Comparison of ENCODE assay signal across 33 cellular contexts in the genomic region with DNA sequence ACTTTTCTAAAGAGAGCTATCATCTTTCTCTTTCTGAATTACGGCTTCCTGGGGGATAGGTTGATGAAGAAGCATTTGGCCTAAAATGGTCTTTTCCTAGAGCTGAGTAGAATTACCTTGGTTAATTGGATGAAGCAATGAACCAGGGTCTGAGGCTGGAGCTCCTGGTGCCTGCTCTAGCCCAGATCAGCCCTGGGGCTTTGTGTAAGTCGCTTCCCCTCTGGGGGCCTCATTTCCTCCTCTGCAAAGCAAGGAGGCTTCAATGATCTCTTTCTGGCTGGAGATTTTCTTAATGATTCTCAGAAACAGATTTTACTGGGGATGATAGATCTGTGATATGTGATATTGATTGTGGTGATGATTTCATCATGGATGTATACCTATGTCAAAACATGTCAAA. TPM values are rescaled to one million over a fixed set of nuclear protein-coding genes. Genes with fewer than 3 reads are reported as not detected.
DNase-seq lines count a peak whose midpoint lies in the region; ATAC-seq and TF ChIP-seq lines count a peak whose summit lies in the region.
"Had no signal": no experiment of that assay in that cellular context is flagged by ENCODE, and none has a peak within 500 bp of the region (broad histone marks: within the 10 kb centered on the region; RNA-seq: fewer than 3 reads in every experiment).

No MANE protein-coding gene starts in this region.

- H3K4me1 ChIP-seq in A673 (ENCODE audit: insufficient read depth, low read length, poor library complexity, severe bottlenecking) (no peaks in the 10 kb centered on the region), psoas muscle (no peaks in the 10 kb centered on the region)
- H3K4me1 ChIP-seq: gastrocnemius medialis, right atrium auricular region, suprapubic skin had no signal

- DNase-seq in A673 (ENCODE audit: low spot score) (peak; percentile 28), KBM-7 (peak; percentile 52), NOMO-1 treated with DMSO at 0.1 percent for 48 hours (lab: John Stamatoyannopoulos, UW; ENCODE audit: unreplicated experiment) (peak; percentile 32), psoas muscle (no peak), posterior cingulate gyrus (no peak), caudate nucleus (lab: John Stamatoyannopoulos, UW) (no peak), RWPE1 (ENCODE audit: low spot score) (no peak)
- DNase-seq: activated CD4-positive, alpha-beta T cell treated with anti-CD3 and anti-CD28 coated beads for 4 hours; activated CD8-positive, alpha-beta memory T cell treated with anti-CD3 and anti-CD28 coated beads for 24 hours; activated gamma-delta T cell; activated naive CD8-positive, alpha-beta T cell treated with anti-CD3 and anti-CD28 coated beads for 36 hours; activated T-cell treated with anti-CD3 and anti-CD28 coated beads, Interleukin-2, amount 50 U/mL, for 1 hour; gastrocnemius medialis; naive thymus-derived CD4-positive, alpha-beta T cell; NCI-H1694; NCI-H510A; NK-92 treated with Interleukin-12 subunit alpha and Interleukin-12 subunit beta, amount 100 ng/mL, for 24 hours; pancreas; SHP77; small intestine; stimulated activated naive CD4-positive, alpha-beta T cell; T-helper 2 cell had no signal

- H3K9me3 ChIP-seq in A673 (ENCODE audit: low read depth, low read length, poor library complexity, severe bottlenecking) (peaks cover 12% of the 10 kb centered on the region), psoas muscle (peaks cover 15% of the 10 kb centered on the region)
- H3K9me3 ChIP-seq: HAP-1, pancreas had no signal

- POLR2A ChIA-PET in A673 (lab: Charles Lee; ENCODE audit: low non-redundant PET), result no interaction called here
- POLR2A ChIA-PET in RWPE1 (lab: Yijun Ruan, JAX; ENCODE audit: low non-redundant PET), result no interaction called here

- CTCF ChIA-PET in A673 (lab: Charles Lee), result interaction anchor here (0.6 kb wide), 1 partner anchor 14 kb away, joined by 4 read pairs; no protein-coding TSS in a partner anchor
- CTCF ChIA-PET in RWPE1 (lab: Yijun Ruan, JAX), result interaction anchor here (0.5 kb wide), 1 partner anchor 569 kb away, joined by 5 read pairs; no protein-coding TSS in a partner anchor

- peaks cover 44% of the 10 kb centered on the region for H3K4me1 Mint-ChIP-seq in nephron

- BruUV-seq in A673 (replicated peaks; lab: Mats Ljungman, UMichigan), result no TSS peak

- H3K4me3 ChIP-seq in A673 (ENCODE audit: low read depth, low read length, poor library complexity, severe bottlenecking) (no peak overlapping the region), psoas muscle (no peak overlapping the region)
- H3K4me3 ChIP-seq: gastrocnemius medialis, HAP-1, pancreas, right atrium auricular region, suprapubic skin had no signal

- H3K9me3 Mint-ChIP-seq in nephron, result peaks cover 18% of the 10 kb centered on the region

- H3K36me3 ChIP-seq in A673 (ENCODE audit: insufficient read depth, low read length, poor library complexity, severe bottlenecking) (no peaks in the 10 kb centered on the region), psoas muscle (ENCODE audit: insufficient read depth in 1 of 2, low read depth in 1 of 2) (no peaks in the 10 kb centered on the region)
- H3K36me3 ChIP-seq: gastrocnemius medialis, HAP-1, pancreas, right atrium auricular region, suprapubic skin had no signal

- TF ChIP-seq CTCF in A673 (conservative IDR thresholded peaks at IDR 0.05; ENCODE audit: low read depth, low read length), result no peak
- no peak for TF ChIP-seq CTCF in nephron (IDR thresholded peaks at IDR 0.05; ENCODE audit: unreplicated experiment in 3 of 3)
- no peak for TF ChIP-seq CTCF in psoas muscle (IDR thresholded peaks at IDR 0.05)
- no peak for TF ChIP-seq CTCF in RWPE1 (conservative IDR thresholded peaks at IDR 0.05; ENCODE audit: low read depth)

- 61 to 83% (median 83%) methylated on average over 2 of the region's 2 CpGs for WGBS in psoas muscle, 3 donors

- peaks cover under 1% of the 10 kb centered on the region for H3K36me3 Mint-ChIP-seq in nephron (ENCODE audit: low read depth)

- H3K27ac ChIP-seq in A673 (ENCODE audit: low read depth, low read length, poor library complexity, severe bottlenecking), result no peak overlapping the region
- no peak overlapping the region for H3K27ac ChIP-seq in psoas muscle
- no peak overlapping the region for H3K27ac ChIP-seq in caudate nucleus (ENCODE audit: low read depth, low read length)
- H3K27ac ChIP-seq in RWPE1, result no peak overlapping the region
- H3K27ac ChIP-seq: gastrocnemius medialis, HL-60, KMS-11, right atrium auricular region, suprapubic skin had no signal

- ATAC-seq in psoas muscle, result no peak
- ATAC-seq: gastrocnemius medialis; naive thymus-derived CD4-positive, alpha-beta T cell; pancreas had no signal

- peak overlapping the region; percentile 71 to 94 (median 78) for H3K27ac Mint-ChIP-seq in nephron
- H3K27ac Mint-ChIP-seq: activated naive CD8-positive, alpha-beta T cell treated with anti-CD3 and anti-CD28 coated beads for 36 hours; naive thymus-derived CD4-positive, alpha-beta T cell had no signal

- H3K27me3 Mint-ChIP-seq in nephron (ENCODE audit: low read depth), result no peaks in the 10 kb centered on the region
- H3K27me3 Mint-ChIP-seq: activated naive CD8-positive, alpha-beta T cell treated with anti-CD3 and anti-CD28 coated beads for 36 hours had no signal

- no peak overlapping the region for H3K4me3 Mint-ChIP-seq in nephron
- H3K4me3 Mint-ChIP-seq: activated naive CD8-positive, alpha-beta T cell treated with anti-CD3 and anti-CD28 coated beads for 36 hours; naive thymus-derived CD4-positive, alpha-beta T cell had no signal

- intact Hi-C loops in A673 (cut with micrococcal nuclease; ENCODE audit: unreplicated experiment) (no loop called here), psoas muscle (cut with DNase I) (no loop called here), posterior cingulate gyrus (cut with DNase I) (no loop called here)

- H3K27me3 ChIP-seq in A673 (replicated peaks; ENCODE audit: insufficient read depth, low read depth, low read length, poor library complexity) (no peaks in the 10 kb centered on the region), psoas muscle (ENCODE audit: insufficient read depth in 3 of 3, low read length in 2 of 3) (peaks cover 0 to 6% (median 2%) of the 10 kb centered on the region in 3 donors)
- H3K27me3 ChIP-seq: pancreas, right atrium auricular region, suprapubic skin had no signal

- in situ Hi-C loops in KBM-7 (cut with MboI; ENCODE audit: low pct_unique_long_range_greater_than_20kb, low sequenced_read_pairs), result no loop called here

RNA-seq across cellular contexts. Expression of gene CPA2, which starts 3.5 kb away (rescaled TPM):
- total RNA-seq in A673 (2021) (0.26 and 0.43 TPM in 2 replicates), psoas muscle (under 1 TPM in 1 of 4 donors, not detected in 3; 0.32 TPM)
- polyA plus RNA-seq in psoas muscle, result under 1 TPM in 2 of 3 donors, not detected in 1; 0.23 to 0.30 TPM
- total RNA-seq: bronchial epithelial cell; fibroblast of lung; gastrocnemius medialis; kidney epithelial cell; naive thymus-derived CD4-positive, alpha-beta T cell; right atrium auricular region; suprapubic skin; ureter had no signal
- polyA plus RNA-seq: naive thymus-derived CD4-positive, alpha-beta T cell had no signal

RNA-seq across cellular contexts. Expression of gene CPA4, which starts 29.8 kb away (rescaled TPM):
- total RNA-seq in A673 (2021), result 0.35 TPM in 1 of 2 replicates, not detected in the other
- 1 to 10 TPM in 2 of 4 donors, under 1 TPM in 2; 0.11 to 2.5 (median 1.0) TPM for total RNA-seq in psoas muscle
- under 1 TPM; 0.09 to 0.68 (median 0.20) TPM for polyA plus RNA-seq in psoas muscle
- total RNA-seq: activated naive CD8-positive, alpha-beta T cell treated with anti-CD3 and anti-CD28 coated beads for 36 hours; gastrocnemius medialis; naive thymus-derived CD4-positive, alpha-beta T cell; ureter had no signal
- polyA plus RNA-seq: naive thymus-derived CD4-positive, alpha-beta T cell had no signal

RNA-seq across cellular contexts. Expression of gene SSMEM1, which starts 55.5 kb away (rescaled TPM):
- total RNA-seq in A673 (2021), result not detected in 2 replicates
- total RNA-seq in psoas muscle, result not detected
- polyA plus RNA-seq in psoas muscle, result not detected
- total RNA-seq: activated naive CD8-positive, alpha-beta T cell treated with anti-CD3 and anti-CD28 coated beads for 36 hours; bronchial epithelial cell; fibroblast of lung; gastrocnemius medialis; kidney epithelial cell; lower leg skin; naive thymus-derived CD4-positive, alpha-beta T cell; pancreas; right atrium auricular region; suprapubic skin; ureter had no signal
- polyA plus RNA-seq: fibroblast of lung; naive thymus-derived CD4-positive, alpha-beta T cell; small intestine had no signal

RNA-seq across cellular contexts. Expression of gene TMEM209, which starts 57.9 kb away (rescaled TPM):
- total RNA-seq in A673 (2021) (45.8 and 46.7 TPM in 2 replicates), psoas muscle (10 to 100 TPM in 1 of 4 donors, 1 to 10 TPM in 3; 7.0 to 11.3 (median 8.8) TPM)
- polyA plus RNA-seq in psoas muscle, result 10 to 100 TPM in 1 of 3 donors, 1 to 10 TPM in 2; 5.2 to 10.2 (median 9.3) TPM

Comparison
In these comparisons a context has a peak if more than half of its experiments do, and no peak if none do; other contexts are left out.
1. DNase-seq: peak in A673 (single experiment), KBM-7 (single experiment) and NOMO-1 treated with DMSO at 0.1 percent for 48 hours (single experiment); none in psoas muscle (0 of 2), posterior cingulate gyrus (0 of 10), caudate nucleus (0 of 61) and RWPE1 (single experiment).